Comparison of ENCODE assay signal across 14 cellular contexts in genomic region chr6:17446713-17447112, GRCh38. TPM values are rescaled to one million over a fixed set of nuclear protein-coding genes. Genes with fewer than 3 reads are reported as not detected.
DNase-seq lines count a peak whose midpoint lies in the region; ATAC-seq and TF ChIP-seq lines count a peak whose summit lies in the region.
"Had no signal": no experiment of that assay in that cellular context is flagged by ENCODE, and none has a peak within 500 bp of the region (broad histone marks: within the 10 kb centered on the region; RNA-seq: fewer than 3 reads in every experiment).

No MANE protein-coding gene starts in this region.

- TF ChIP-seq CTCF in WERI-Rb-1 (IDR thresholded peaks at IDR 0.05; ENCODE audit: low read depth, low read length) (peak; percentile 58), transverse colon (IDR thresholded peaks at IDR 0.05) (no peak)

- H3K9me3 ChIP-seq in WERI-Rb-1 (ENCODE audit: severe bottlenecking) (no peaks in the 10 kb centered on the region), transverse colon (no peaks in the 10 kb centered on the region)
- H3K9me3 ChIP-seq: adrenal gland had no signal

- H3K27ac ChIP-seq in WERI-Rb-1 (no peak overlapping the region), transverse colon (no peak overlapping the region)
- H3K27ac ChIP-seq: adrenal gland had no signal

- no peaks in the 10 kb centered on the region for H3K4me1 ChIP-seq in transverse colon
- H3K4me1 ChIP-seq: adrenal gland had no signal

- H3K27me3 ChIP-seq in H7 (ENCODE audit: control insufficient read depth, insufficient read depth, low read length) = no peaks in the 10 kb centered on the region
- no peaks in the 10 kb centered on the region for H3K27me3 ChIP-seq in WERI-Rb-1 (ENCODE audit: insufficient read depth, low read depth, severe bottlenecking)
- no peaks in the 10 kb centered on the region for H3K27me3 ChIP-seq in transverse colon
- H3K27me3 ChIP-seq: adrenal gland had no signal

- no peak for TF ChIP-seq EP300 in transverse colon (IDR thresholded peaks at IDR 0.05; ENCODE audit: low read depth)

- intact Hi-C loops in transverse colon (cut with DNase I; ENCODE audit: low total_unique reads) = no loop called here

- WGBS in transverse colon (ENCODE audit: low coverage in 1 of 2), 2 donors = 67 to 80% methylated on average over 1 to 2 of the region's 2 CpGs

- H3K36me3 ChIP-seq in H7 (replicated peaks; ENCODE audit: control insufficient read depth, insufficient read depth, low read length) = no peaks in the 10 kb centered on the region
- H3K36me3 ChIP-seq in WERI-Rb-1 = no peaks in the 10 kb centered on the region
- H3K36me3 ChIP-seq in transverse colon = no peaks in the 10 kb centered on the region
- H3K36me3 ChIP-seq: adrenal gland had no signal

- in situ Hi-C loops in transverse colon (cut with MboI; ENCODE audit: low pct_ligation_motif_present in 1 of 4, low pct_unique_long_range_greater_than_20kb in 1 of 4, low sequenced_read_pairs in 3 of 4) = no loop called here

- TF ChIP-seq POLR2A in transverse colon (IDR thresholded peaks at IDR 0.05) = no peak

- DNase-seq in H7 = peak; percentile 28
- DNase-seq in WERI-Rb-1 = peak; percentile 50
- DNase-seq in renal cortical epithelial cell (ENCODE audit: low read depth) = peak; percentile 63
- DNase-seq in CD1c-positive myeloid dendritic cell (ENCODE audit: extremely low spot score) = no peak
- no peak for DNase-seq in transverse colon
- DNase-seq: activated CD8-positive, alpha-beta T cell treated with anti-CD3 and anti-CD28 coated beads for 36 hours; adrenal gland; cerebellar nuclear complex; DMS79 treated with DMSO at 0.1 percent for 48 hours; foreskin melanocyte; NCI-H2081; substantia nigra had no signal

- H3K4me3 ChIP-seq in H7 (ENCODE audit: insufficient read depth, low read depth, low read length) = no peak overlapping the region
- H3K4me3 ChIP-seq in WERI-Rb-1 (ENCODE audit: low read depth, low read length) = no peak overlapping the region
- no peak overlapping the region for H3K4me3 ChIP-seq in transverse colon
- H3K4me3 ChIP-seq: adrenal gland had no signal

- ATAC-seq in GM19351 (IDR thresholded peaks at IDR 0.05; ENCODE audit: unreplicated experiment) (peak; percentile 33), HG02588 (IDR thresholded peaks at IDR 0.05; ENCODE audit: unreplicated experiment) (no peak)
- ATAC-seq: activated CD8-positive, alpha-beta T cell treated with anti-CD3 and anti-CD28 coated beads for 36 hours had no signal

RNA-seq across cellular contexts. Expression of gene CAP2, which starts 53.3 kb away (rescaled TPM):
- total RNA-seq in H7 (2014; rRNA removed; shearing (Covaris generic)) = 10.3 and 11.3 TPM in 2 replicates
- total RNA-seq in renal cortical epithelial cell = 7.3 and 13.1 TPM in 2 replicates
- 10 to 100 TPM in 1 of 4 donors, 1 to 10 TPM in 3; 4.8 to 10.1 (median 7.8) TPM for total RNA-seq in transverse colon
- total RNA-seq: activated CD8-positive, alpha-beta T cell treated with anti-CD3 and anti-CD28 coated beads for 36 hours had no signal

Comparison
In these comparisons a context has a peak if more than half of its experiments do, and no peak if none do; other contexts are left out.
1. DNase-seq: peak in H7 (single experiment), WERI-Rb-1 (single experiment) and renal cortical epithelial cell (single experiment); none in CD1c-positive myeloid dendritic cell (single experiment) and transverse colon (single experiment).